ENCODE assay signal across 10 cellular contexts in the genomic region with DNA sequence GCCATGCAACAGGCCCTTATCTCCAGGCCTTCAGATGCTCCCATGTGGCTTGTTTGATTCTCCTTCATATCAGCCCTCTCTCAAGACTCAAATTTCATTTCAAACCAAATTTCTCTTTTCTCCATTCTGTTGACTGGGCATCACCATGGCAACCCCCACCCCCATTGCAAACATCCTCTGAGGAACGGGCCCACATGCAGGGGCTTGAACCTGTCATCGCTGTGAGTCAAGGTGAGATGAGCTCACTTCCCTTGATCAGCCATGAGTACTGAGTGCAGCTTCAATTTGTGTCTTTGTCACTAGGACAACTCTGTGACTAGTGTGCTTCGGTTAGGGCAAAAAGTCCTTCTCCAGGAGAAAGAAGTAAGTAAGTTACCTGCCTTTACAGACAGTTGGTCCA. TPM values are rescaled to one million over a fixed set of nuclear protein-coding genes. Genes with fewer than 3 reads are reported as not detected.
A peak's percentile ranks its signal among the peaks of the same experiment; 100 is the strongest.
DNase-seq lines count a peak whose midpoint lies in the region; ATAC-seq and TF ChIP-seq lines count a peak whose summit lies in the region.
"Had no signal": no experiment of that assay in that cellular context is flagged by ENCODE, and none has a peak within 500 bp of the region (broad histone marks: within the 10 kb centered on the region; RNA-seq: fewer than 3 reads in every experiment).

No MANE protein-coding gene starts in this region.

- TF ChIP-seq CTCF in VCaP (conservative IDR thresholded peaks at IDR 0.05) (no peak), BE2C (IDR thresholded peaks at IDR 0.05; ENCODE audit: low read depth, low read length) (no peak)

- peak overlapping the region; percentile 98 for H3K27ac ChIP-seq in VCaP
- peak overlapping the region; percentile 22 to 88 for H3K27ac ChIP-seq in esophagus (ENCODE audit: low read depth in 2 of 2, low read length in 1 of 2)

- H3K27me3 ChIP-seq in esophagus (ENCODE audit: control insufficient read depth in 1 of 2, insufficient read depth in 2 of 2, low read length in 2 of 2) (no peaks in the 10 kb centered on the region), BE2C (no peaks in the 10 kb centered on the region)

- no peaks in the 10 kb centered on the region for H3K36me3 ChIP-seq in esophagus (ENCODE audit: control insufficient read depth in 2 of 2, insufficient read depth in 2 of 2, low read length in 1 of 2)
- no peaks in the 10 kb centered on the region for H3K36me3 ChIP-seq in BE2C

- H3K9me3 ChIP-seq in esophagus (ENCODE audit: control insufficient read depth in 2 of 2, insufficient read depth in 1 of 2, low read depth in 1 of 2, low read length in 1 of 2) (no peaks in the 10 kb centered on the region), BE2C (no peaks in the 10 kb centered on the region)

- ATAC-seq in GM18873 (IDR thresholded peaks at IDR 0.05; ENCODE audit: low FRiP score, unreplicated experiment) = no peak
- ATAC-seq in HG03135 (IDR thresholded peaks at IDR 0.05; ENCODE audit: unreplicated experiment) = no peak

- DNase-seq in M059J (ENCODE audit: low read depth) (peak; percentile 88), BE2C (no peak)
- DNase-seq in stimulated activated CD4-positive, alpha-beta T cell treated with anti-CD3 and anti-CD28 coated beads, Interleukin-4, amount 100 ng/mL, for 4 hours = peak; percentile 34 to 70
- DNase-seq: DMS153, Karpas-422 had no signal

- 58 to 80% methylated on average over 3 of the region's 3 CpGs for WGBS in esophagus, 2 donors

- peaks cover 6 to 29% of the 10 kb centered on the region in 2 donors for H3K4me1 ChIP-seq in esophagus (ENCODE audit: control insufficient read depth in 2 of 2, insufficient read depth in 2 of 2, low read length in 1 of 2)
- H3K4me1 ChIP-seq in BE2C = no peaks in the 10 kb centered on the region

- H3K4me3 ChIP-seq in esophagus (ENCODE audit: low read depth in 1 of 2, low read length in 2 of 2) (no peak overlapping the region), BE2C (ENCODE audit: low read depth, low read length) (no peak overlapping the region)

RNA-seq across cellular contexts. Expression of a gene that starts 41.8 kb away (rescaled TPM):
- not detected in 2 replicates for total RNA-seq in M059J (2014; rRNA removed; shearing (Covaris generic))
- polyA plus RNA-seq in esophagus = 100 to 1,000 TPM; 224 to 330 TPM
- polyA plus RNA-seq in BE2C (2012; ENCODE audit: insufficient read depth, insufficient read length, low read depth) = not detected
- polyA plus RNA-seq: neural cell had no signal
